In genomic region chr1:183731151-183731550, GRCh38 we compare ENCODE assay signal across 14 cellular contexts.
DNase-seq lines count a peak whose midpoint lies in the region; ATAC-seq and TF ChIP-seq lines count a peak whose summit lies in the region.
"Had no signal": no experiment of that assay in that cellular context is flagged by ENCODE, and none has a peak within 500 bp of the region (broad histone marks: within the 10 kb centered on the region; RNA-seq: fewer than 3 reads in every experiment).

No MANE protein-coding gene starts in this region.

- H3K36me3 ChIP-seq in OCI-LY7 (ENCODE audit: insufficient read depth, low read length) (no peaks in the 10 kb centered on the region), suprapubic skin (no peaks in the 10 kb centered on the region)

- ATAC-seq in GM18867 (IDR thresholded peaks at IDR 0.05; ENCODE audit: unreplicated experiment), result peak; percentile 48
- ATAC-seq in HG03066 (IDR thresholded peaks at IDR 0.05; ENCODE audit: low read depth, unreplicated experiment), result peak; percentile 73
- ATAC-seq: HCT116, Panc1, Right ventricle myocardium inferior had no signal

- CTCF ChIA-PET in OCI-LY7 (lab: Charles Lee; ENCODE audit: unreplicated experiment), result no interaction called here

- H3K9me2 ChIP-seq in OCI-LY7 (ENCODE audit: insufficient read depth, low read length), result no peaks in the 10 kb centered on the region

- no peak for TF ChIP-seq POLR2A in suprapubic skin (IDR thresholded peaks at IDR 0.05)

- no peak overlapping the region for H3K4me3 ChIP-seq in OCI-LY7 (ENCODE audit: low read depth, low read length, poor library complexity, severe bottlenecking)
- no peak overlapping the region for H3K4me3 ChIP-seq in suprapubic skin

- H3K9me3 ChIP-seq in OCI-LY7 (ENCODE audit: low read length) (no peaks in the 10 kb centered on the region), suprapubic skin (no peaks in the 10 kb centered on the region)

- no peaks in the 10 kb centered on the region for H3K4me1 ChIP-seq in OCI-LY7 (ENCODE audit: insufficient read depth, low read length, poor library complexity, severe bottlenecking)
- H3K4me1 ChIP-seq in suprapubic skin, result peaks cover 5% of the 10 kb centered on the region

- DNase-seq in CMK (ENCODE audit: low read depth) (peak; percentile 22), OCI-M1 (lab: John Stamatoyannopoulos, UW) (peak; percentile 63), OCI-LY7 (ENCODE audit: low spot score) (no peak), suprapubic skin (ENCODE audit: low spot score in 2 of 2) (no peak), kidney glomerular epithelial cell (lab: John Stamatoyannopoulos, UW) (no peak)
- DNase-seq: AML-193, Calu3, NCI-H146, T-helper 1 cell had no signal

- H3K27ac ChIP-seq in OCI-LY7 (ENCODE audit: low read depth, low read length, poor library complexity, severe bottlenecking) (no peak overlapping the region), suprapubic skin (no peak overlapping the region)

- H3K27me3 ChIP-seq in suprapubic skin, result no peaks in the 10 kb centered on the region

- no peak for TF ChIP-seq EP300 in suprapubic skin (IDR thresholded peaks at IDR 0.05)

- no peak for TF ChIP-seq CTCF in OCI-LY7 (conservative IDR thresholded peaks at IDR 0.05; ENCODE audit: low read length)
- TF ChIP-seq CTCF in suprapubic skin (IDR thresholded peaks at IDR 0.05), result no peak

- H3K79me2 ChIP-seq in OCI-LY7 (ENCODE audit: insufficient read depth, low read depth, low read length), result no peaks in the 10 kb centered on the region

- BruUV-seq in OCI-LY7 (replicated peaks; lab: Mats Ljungman, UMichigan), result no TSS peak

- POLR2A ChIA-PET in OCI-LY7 (lab: Charles Lee), result interaction anchor here (0.7 to 1.3 kb wide), 2 partner anchors 13 to 34 kb away, joined by 3 read pairs; no protein-coding TSS in a partner anchor

- no peaks in the 10 kb centered on the region for H4K20me1 ChIP-seq in OCI-LY7 (ENCODE audit: insufficient read depth, low read length)

- no peak overlapping the region for H2AFZ ChIP-seq in OCI-LY7 (ENCODE audit: low read length)

- no peak overlapping the region for H3K4me2 ChIP-seq in OCI-LY7 (ENCODE audit: low read length)

- intact Hi-C loops in OCI-LY7 (cut with micrococcal nuclease; ENCODE audit: unreplicated experiment), result no loop called here

Comparison
In these comparisons a context has a peak if more than half of its experiments do, and no peak if none do; other contexts are left out.
1. DNase-seq: peak in CMK (single experiment) and OCI-M1 (single experiment); none in OCI-LY7 (single experiment), suprapubic skin (0 of 2) and kidney glomerular epithelial cell (single experiment).